2 cellular contexts compared by ENCODE assay signal in the genomic region with DNA sequence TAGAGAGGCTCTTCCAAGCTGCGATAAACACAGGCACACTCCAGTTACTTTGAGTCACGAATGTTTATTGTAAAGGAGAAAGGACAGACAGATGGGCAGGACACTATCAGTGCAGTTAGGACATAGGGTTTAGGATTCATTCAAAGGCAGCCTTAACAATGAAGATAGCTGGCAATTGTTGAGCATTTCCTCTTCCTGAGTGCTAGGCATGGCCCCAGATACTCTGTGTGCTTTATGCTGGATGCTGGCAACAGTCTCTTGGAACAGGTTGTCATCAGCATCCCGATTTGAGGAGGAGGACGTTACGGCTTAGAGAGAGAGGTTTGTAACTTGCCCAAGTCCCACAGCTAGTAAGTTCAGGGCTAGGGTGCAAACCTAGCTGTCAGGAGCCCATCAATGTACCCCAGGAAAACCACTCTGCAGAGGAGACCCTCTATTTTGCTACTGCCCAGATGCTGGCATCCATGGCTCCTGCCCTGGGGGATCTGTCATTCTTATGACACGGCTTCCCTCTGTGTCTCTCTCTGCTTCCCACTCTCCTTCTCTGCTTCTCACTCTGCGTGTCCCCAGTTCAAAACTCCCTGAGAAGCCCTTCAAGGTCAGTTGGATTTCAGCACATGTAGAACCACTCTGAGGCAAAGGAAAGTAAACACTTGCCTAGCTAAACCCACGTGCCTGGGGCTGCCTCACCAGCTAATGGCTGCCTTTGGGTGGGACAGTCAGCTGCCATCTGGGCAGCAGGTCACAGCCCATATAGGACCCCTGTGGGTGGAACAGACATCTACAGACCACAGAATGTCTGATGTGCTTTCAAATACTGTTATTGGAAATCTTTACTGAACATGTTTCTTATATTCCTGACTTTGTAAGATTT.
A peak's percentile ranks its signal among the peaks of the same experiment; 100 is the strongest.
TF ChIP-seq lines count a peak whose summit lies in the region.

No MANE protein-coding gene starts in this region.

TF ChIP-seq in IMR-90, 13 proteins besides CTCF, POLR2A, EP300 and RAD21:
- TF ChIP-seq RFX5 (IDR thresholded peaks at IDR 0.05; ENCODE audit: low read depth, low read length) (no peak), RCOR1 (IDR thresholded peaks at IDR 0.05; ENCODE audit: insufficient replicate concordance, low read length) (no peak), CEBPB (IDR thresholded peaks at IDR 0.05; ENCODE audit: low read depth, low read length) (no peak), CHD1 (IDR thresholded peaks at IDR 0.05; ENCODE audit: low read depth, low read length) (no peak), NFE2L2 (IDR thresholded peaks at IDR 0.05; ENCODE audit: low read depth, low read length) (no peak), SMC3 (IDR thresholded peaks at IDR 0.05; ENCODE audit: low read depth, low read length) (no peak), BHLHE40 (IDR thresholded peaks at IDR 0.05; ENCODE audit: low read depth, low read length) (no peak), MXI1 (IDR thresholded peaks at IDR 0.05; ENCODE audit: borderline replicate concordance, low read depth, low read length) (no peak), FOS (IDR thresholded peaks at IDR 0.05; ENCODE audit: low read depth, low read length) (no peak), MAZ (IDR thresholded peaks at IDR 0.05; ENCODE audit: borderline replicate concordance, low read depth, low read length) (no peak), MAFK (IDR thresholded peaks at IDR 0.05; ENCODE audit: low read depth, low read length) (no peak)
- TF ChIP-seq, protein P1, sequence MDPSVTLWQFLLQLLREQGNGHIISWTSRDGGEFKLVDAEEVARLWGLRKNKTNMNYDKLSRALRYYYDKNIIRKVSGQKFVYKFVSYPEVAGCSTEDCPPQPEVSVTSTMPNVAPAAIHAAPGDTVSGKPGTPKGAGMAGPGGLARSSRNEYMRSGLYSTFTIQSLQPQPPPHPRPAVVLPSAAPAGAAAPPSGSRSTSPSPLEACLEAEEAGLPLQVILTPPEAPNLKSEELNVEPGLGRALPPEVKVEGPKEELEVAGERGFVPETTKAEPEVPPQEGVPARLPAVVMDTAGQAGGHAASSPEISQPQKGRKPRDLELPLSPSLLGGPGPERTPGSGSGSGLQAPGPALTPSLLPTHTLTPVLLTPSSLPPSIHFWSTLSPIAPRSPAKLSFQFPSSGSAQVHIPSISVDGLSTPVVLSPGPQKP (IDR thresholded peaks at IDR 0.05; ENCODE audit: borderline replicate concordance, low read depth, low read length), result no peak
- TF ChIP-seq, protein P2, sequence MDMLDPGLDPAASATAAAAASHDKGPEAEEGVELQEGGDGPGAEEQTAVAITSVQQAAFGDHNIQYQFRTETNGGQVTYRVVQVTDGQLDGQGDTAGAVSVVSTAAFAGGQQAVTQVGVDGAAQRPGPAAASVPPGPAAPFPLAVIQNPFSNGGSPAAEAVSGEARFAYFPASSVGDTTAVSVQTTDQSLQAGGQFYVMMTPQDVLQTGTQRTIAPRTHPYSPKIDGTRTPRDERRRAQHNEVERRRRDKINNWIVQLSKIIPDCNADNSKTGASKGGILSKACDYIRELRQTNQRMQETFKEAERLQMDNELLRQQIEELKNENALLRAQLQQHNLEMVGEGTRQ (IDR thresholded peaks at IDR 0.05; ENCODE audit: low read depth, low read length), result no peak

TF ChIP-seq in HepG2, 621 proteins besides CTCF, POLR2A, EP300 and RAD21:
- TF ChIP-seq POGZ (CRISPR knock-in tag; IDR thresholded peaks at IDR 0.05), result no peak
- 0 out of 2 replicates have a peak, but pooled peaks have one; percentile 15 for TF ChIP-seq ZNF644 (CRISPR knock-in tag; IDR thresholded peaks at IDR 0.05; ENCODE audit: low read depth)
- TF ChIP-seq ERF (CRISPR knock-in tag; IDR thresholded peaks at IDR 0.05), result 0 out of 2 replicates have a peak, but pooled peaks have one; percentile 6
- TF ChIP-seq ZNF276 (CRISPR knock-in tag; IDR thresholded peaks at IDR 0.05; ENCODE audit: low read depth), result no peak
- TF ChIP-seq, protein P3, sequence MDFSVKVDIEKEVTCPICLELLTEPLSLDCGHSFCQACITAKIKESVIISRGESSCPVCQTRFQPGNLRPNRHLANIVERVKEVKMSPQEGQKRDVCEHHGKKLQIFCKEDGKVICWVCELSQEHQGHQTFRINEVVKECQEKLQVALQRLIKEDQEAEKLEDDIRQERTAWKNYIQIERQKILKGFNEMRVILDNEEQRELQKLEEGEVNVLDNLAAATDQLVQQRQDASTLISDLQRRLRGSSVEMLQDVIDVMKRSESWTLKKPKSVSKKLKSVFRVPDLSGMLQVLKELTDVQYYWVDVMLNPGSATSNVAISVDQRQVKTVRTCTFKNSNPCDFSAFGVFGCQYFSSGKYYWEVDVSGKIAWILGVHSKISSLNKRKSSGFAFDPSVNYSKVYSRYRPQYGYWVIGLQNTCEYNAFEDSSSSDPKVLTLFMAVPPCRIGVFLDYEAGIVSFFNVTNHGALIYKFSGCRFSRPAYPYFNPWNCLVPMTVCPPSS (IDR thresholded peaks at IDR 0.05), result no peak
- TF ChIP-seq HBP1 (CRISPR knock-in tag; IDR thresholded peaks at IDR 0.05; ENCODE audit: low read depth), result no peak
- no peak for TF ChIP-seq RFXANK (CRISPR knock-in tag; IDR thresholded peaks at IDR 0.05)
- TF ChIP-seq AFF4 (CRISPR knock-in tag; IDR thresholded peaks at IDR 0.05), result no peak
- no peak for TF ChIP-seq TCF7 (IDR thresholded peaks at IDR 0.05; ENCODE audit: low read depth)
- no peak for TF ChIP-seq ARID2 (CRISPR knock-in tag; IDR thresholded peaks at IDR 0.05; ENCODE audit: borderline replicate concordance)
- TF ChIP-seq ZNF720 (CRISPR knock-in tag; IDR thresholded peaks at IDR 0.05), result no peak
- TF ChIP-seq HMGXB4 (CRISPR knock-in tag; IDR thresholded peaks at IDR 0.05; ENCODE audit: borderline replicate concordance in 1 of 2, low read depth in 1 of 2), result no peak
- TF ChIP-seq ZNF550 (CRISPR knock-in tag; IDR thresholded peaks at IDR 0.05; ENCODE audit: borderline replicate concordance), result no peak
- TF ChIP-seq MNT (IDR thresholded peaks at IDR 0.05), result peak; percentile 26; the same call in 1 of the 2 replicates
- peak; percentile 19; the same call in 1 of the 2 replicates for TF ChIP-seq GATAD2A (CRISPR knock-in tag; IDR thresholded peaks at IDR 0.05)
- TF ChIP-seq TBX2 (CRISPR knock-in tag; IDR thresholded peaks at IDR 0.05; ENCODE audit: borderline replicate concordance), result no peak
- TF ChIP-seq ZFP37 (CRISPR knock-in tag; IDR thresholded peaks at IDR 0.05; ENCODE audit: borderline replicate concordance), result no peak
- TF ChIP-seq FOXA1 (IDR thresholded peaks at IDR 0.05), result no peak
- TF ChIP-seq FOXA1 (CRISPR knock-in tag; IDR thresholded peaks at IDR 0.05), result 0 out of 2 replicates have a peak, but pooled peaks have one; percentile 11
- no peak for TF ChIP-seq TAF15 (IDR thresholded peaks at IDR 0.05; ENCODE audit: low read depth, low read length, poor library complexity, severe bottlenecking)
- no peak for TF ChIP-seq ZNF367 (CRISPR knock-in tag; IDR thresholded peaks at IDR 0.05; ENCODE audit: borderline replicate concordance)
- TF ChIP-seq ZMYM4 (CRISPR knock-in tag; IDR thresholded peaks at IDR 0.05), result no peak
TF ChIP-seq in HepG2: peak in this region for 5.
